16 cellular contexts compared by ENCODE assay signal in the genomic region with DNA sequence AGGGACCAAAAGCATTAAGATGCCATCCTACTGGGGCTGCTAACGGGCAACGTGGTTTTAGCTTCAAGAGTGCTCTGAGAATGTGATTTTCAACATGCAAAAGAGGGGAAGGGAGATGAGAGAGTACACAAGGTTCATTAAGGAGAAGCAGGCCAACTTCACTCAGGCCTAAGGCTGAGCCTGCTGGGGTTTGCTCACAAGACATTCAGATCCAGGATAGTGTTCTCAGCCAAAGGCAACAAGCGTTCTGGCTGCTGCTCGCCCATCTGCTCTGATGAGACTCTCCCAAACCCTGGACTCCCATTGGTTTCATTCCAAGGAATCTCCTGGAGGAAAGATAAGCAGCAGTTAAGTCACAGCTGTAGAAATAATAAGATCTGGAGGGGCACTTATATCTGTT. TPM values are rescaled to one million over a fixed set of nuclear protein-coding genes. Genes with fewer than 3 reads are reported as not detected.
DNase-seq lines count a peak whose midpoint lies in the region; ATAC-seq and TF ChIP-seq lines count a peak whose summit lies in the region.
"Had no signal": no experiment of that assay in that cellular context is flagged by ENCODE, and none has a peak within 500 bp of the region (broad histone marks: within the 10 kb centered on the region; RNA-seq: fewer than 3 reads in every experiment).

No MANE protein-coding gene starts in this region.

- peaks cover 6% of the 10 kb centered on the region for H3K9me3 Mint-ChIP-seq in chondrocyte (ENCODE audit: low read depth)
- no peaks in the 10 kb centered on the region for H3K9me3 Mint-ChIP-seq in stimulated activated effector memory CD8-positive, alpha-beta T cell treated with anti-CD3 and anti-CD28 coated beads, Interleukin-12 subunit alpha, Interleukin-12 subunit beta, amount 100 ng/mL, for 72 hours
- H3K9me3 Mint-ChIP-seq: stimulated activated naive B cell treated with anti-CD40 and anti-IgM and Interleukin-4, amounts not matched to agents 10 μg/mL and 1 μg/mL and 100 μg/mL, for 72 hours had no signal

- no peaks in the 10 kb centered on the region for H3K27me3 Mint-ChIP-seq in chondrocyte (ENCODE audit: low read depth)
- H3K27me3 Mint-ChIP-seq: CD8-positive, alpha-beta memory T cell; stimulated activated naive B cell treated with anti-CD40 and anti-IgM and Interleukin-4, amounts not matched to agents 10 μg/mL and 1 μg/mL and 100 μg/mL, for 72 hours had no signal

- no peaks in the 10 kb centered on the region for H3K27me3 ChIP-seq in MG63
- H3K27me3 ChIP-seq: breast epithelium had no signal

- ATAC-seq in stimulated activated effector memory CD8-positive, alpha-beta T cell treated with anti-CD3 and anti-CD28 coated beads, Interleukin-12 subunit alpha, Interleukin-12 subunit beta, amount 100 ng/mL, for 72 hours = no peak
- no peak for ATAC-seq in GM21360 (IDR thresholded peaks at IDR 0.05; ENCODE audit: unreplicated experiment)
- ATAC-seq in HG02870 (IDR thresholded peaks at IDR 0.05; ENCODE audit: unreplicated experiment) = no peak
- ATAC-seq: stimulated activated naive B cell treated with anti-CD40 and anti-IgM and Interleukin-4, amounts not matched to agents 10 μg/mL and 1 μg/mL and 100 μg/mL, for 72 hours had no signal

- H3K4me1 Mint-ChIP-seq in chondrocyte (ENCODE audit: low read depth) = peaks cover 66% of the 10 kb centered on the region
- no peaks in the 10 kb centered on the region for H3K4me1 Mint-ChIP-seq in stimulated activated effector memory CD8-positive, alpha-beta T cell treated with anti-CD3 and anti-CD28 coated beads, Interleukin-12 subunit alpha, Interleukin-12 subunit beta, amount 100 ng/mL, for 72 hours
- H3K4me1 Mint-ChIP-seq: CD8-positive, alpha-beta memory T cell had no signal

- H3K36me3 ChIP-seq in MG63 = no peaks in the 10 kb centered on the region
- H3K36me3 ChIP-seq: breast epithelium had no signal

- no peak overlapping the region for H3K4me3 ChIP-seq in MG63
- H3K4me3 ChIP-seq: breast epithelium had no signal

- peak overlapping the region; percentile 93 for H3K27ac Mint-ChIP-seq in chondrocyte (ENCODE audit: unreplicated experiment)
- H3K27ac Mint-ChIP-seq in stimulated activated effector memory CD8-positive, alpha-beta T cell treated with anti-CD3 and anti-CD28 coated beads, Interleukin-12 subunit alpha, Interleukin-12 subunit beta, amount 100 ng/mL, for 72 hours = peak overlapping the region; percentile 54

- TF ChIP-seq CTCF in chondrocyte (IDR thresholded peaks at IDR 0.05) = no peak

- H3K9me3 ChIP-seq in MG63 = peaks cover 2% of the 10 kb centered on the region; the same call in 1 of the 2 replicates
- H3K9me3 ChIP-seq: breast epithelium had no signal

- H3K36me3 Mint-ChIP-seq in chondrocyte (ENCODE audit: low read depth) = no peaks in the 10 kb centered on the region
- no peaks in the 10 kb centered on the region for H3K36me3 Mint-ChIP-seq in stimulated activated effector memory CD8-positive, alpha-beta T cell treated with anti-CD3 and anti-CD28 coated beads, Interleukin-12 subunit alpha, Interleukin-12 subunit beta, amount 100 ng/mL, for 72 hours
- H3K36me3 Mint-ChIP-seq: stimulated activated naive B cell treated with anti-CD40 and anti-IgM and Interleukin-4, amounts not matched to agents 10 μg/mL and 1 μg/mL and 100 μg/mL, for 72 hours had no signal

- peak; percentile 86 for DNase-seq in MG63
- no peak for DNase-seq in chondrocyte (ENCODE audit: low spot score)
- peak; percentile 48 for DNase-seq in left kidney (ENCODE audit: low read depth, low spot score)
- DNase-seq in stimulated activated effector memory CD8-positive, alpha-beta T cell treated with anti-CD3 and anti-CD28 coated beads, Interleukin-12 subunit alpha, Interleukin-12 subunit beta, amount 100 ng/mL, for 72 hours (ENCODE audit: low spot score in 2 of 2) = no peak
- DNase-seq in activated CD4-positive, alpha-beta T cell treated with anti-CD3 and anti-CD28 coated beads for 48 hours = no peak
- DNase-seq in retina = no peak
- DNase-seq: activated CD8-positive, alpha-beta memory T cell treated with anti-CD3 and anti-CD28 coated beads, Interleukin-2, amount 50 U/mL, for 48 hours; CD8-positive, alpha-beta memory T cell; midbrain; NCI-H1417; stimulated activated CD4-positive, alpha-beta T cell treated with anti-CD3 and anti-CD28 coated beads, Interleukin-15, amount 100 ng/mL, for 24 hours; stimulated activated naive B cell treated with anti-CD40 and anti-IgM and Interleukin-4, amounts not matched to agents 10 μg/mL and 1 μg/mL and 100 μg/mL, for 72 hours; T-helper 9 cell had no signal

- H3K4me3 Mint-ChIP-seq in chondrocyte (ENCODE audit: unreplicated experiment) = no peak overlapping the region
- no peak overlapping the region for H3K4me3 Mint-ChIP-seq in stimulated activated effector memory CD8-positive, alpha-beta T cell treated with anti-CD3 and anti-CD28 coated beads, Interleukin-12 subunit alpha, Interleukin-12 subunit beta, amount 100 ng/mL, for 72 hours
- H3K4me3 Mint-ChIP-seq: CD8-positive, alpha-beta memory T cell; stimulated activated naive B cell treated with anti-CD40 and anti-IgM and Interleukin-4, amounts not matched to agents 10 μg/mL and 1 μg/mL and 100 μg/mL, for 72 hours had no signal

RNA-seq across cellular contexts. Expression of a gene that starts 23.6 kb away (rescaled TPM):
- not detected in 2 replicates for total RNA-seq in MG63 (2014; rRNA removed; shearing (Covaris generic); ENCODE audit: low replicate concordance)
- total RNA-seq in chondrocyte = 0.15 to 0.31 TPM (median 0.18 TPM) in 3 replicates
- total RNA-seq: CD8-positive, alpha-beta memory T cell had no signal

RNA-seq across cellular contexts. Expression of a gene that starts 44.2 kb away (rescaled TPM):
- 0.16 and 2.0 TPM in 2 replicates for total RNA-seq in MG63 (2014; rRNA removed; shearing (Covaris generic); ENCODE audit: low replicate concordance)
- 2.3 to 3.6 TPM (median 2.4 TPM) in 3 replicates for total RNA-seq in chondrocyte

Comparison
In these comparisons a context has a peak if more than half of its experiments do, and no peak if none do; other contexts are left out.
1. DNase-seq: peak in MG63 (single experiment) and left kidney (single experiment); none in chondrocyte (single experiment), stimulated activated effector memory CD8-positive, alpha-beta T cell treated with anti-CD3 and anti-CD28 coated beads, Interleukin-12 subunit alpha, Interleukin-12 subunit beta, amount 100 ng/mL, for 72 hours (0 of 2), activated CD4-positive, alpha-beta T cell treated with anti-CD3 and anti-CD28 coated beads for 48 hours (single experiment) and retina (single experiment).